29 cellular contexts compared by ENCODE assay signal in genomic region chr1:47187226-47187925, GRCh38. TPM values are rescaled to one million over a fixed set of nuclear protein-coding genes. Genes with fewer than 3 reads are reported as not detected.
DNase-seq lines count a peak whose midpoint lies in the region; ATAC-seq and TF ChIP-seq lines count a peak whose summit lies in the region.
"Had no signal": no experiment of that assay in that cellular context is flagged by ENCODE, and none has a peak within 500 bp of the region (broad histone marks: within the 10 kb centered on the region; RNA-seq: fewer than 3 reads in every experiment).

No MANE protein-coding gene starts in this region.

- TF ChIP-seq CTCF in right atrium auricular region (IDR thresholded peaks at IDR 0.05) (no peak), left ventricle myocardium inferior (IDR thresholded peaks at IDR 0.05; ENCODE audit: borderline replicate concordance) (no peak), colonic mucosa (IDR thresholded peaks at IDR 0.05) (no peak)

- no peaks in the 10 kb centered on the region for H3K36me3 ChIP-seq in right atrium auricular region
- H3K36me3 ChIP-seq in left ventricle myocardium inferior, result no peaks in the 10 kb centered on the region
- no peaks in the 10 kb centered on the region for H3K36me3 ChIP-seq in colonic mucosa
- H3K36me3 ChIP-seq: esophagus squamous epithelium, tibial artery had no signal

- peak; percentile 48 for DNase-seq in right atrium auricular region (ENCODE audit: low spot score)
- no peak for DNase-seq in left ventricle myocardium inferior
- DNase-seq in mesenteric fat pad (ENCODE audit: low spot score), result peak; percentile 86
- DNase-seq in ureter (ENCODE audit: low spot score), result peak; percentile 29
- DNase-seq in HEK293T (ENCODE audit: extremely low spot score), result no peak
- no peak for DNase-seq in NCI-H2171 treated with DMSO at 0.1 percent for 48 hours (lab: John Stamatoyannopoulos, UW)
- DNase-seq in colonic mucosa, result no peak
- DNase-seq: ACHN; activated CD4-positive, alpha-beta T cell treated with anti-CD3 and anti-CD28 coated beads for 1 hour; activated naive CD4-positive, alpha-beta T cell treated with Interleukin-2 at 50 U/mL for 16 hours; CD8-positive, alpha-beta memory T cell; esophagus squamous epithelium; foreskin melanocyte; left cardiac atrium; mesendoderm; NCI-H1048; NCI-H2107; NCI-H748 treated with DMSO at 0.1 percent for 48 hours; stimulated activated CD4-positive, alpha-beta T cell treated with anti-CD3 and anti-CD28 coated beads, Interleukin-12 subunit alpha, Interleukin-12 subunit beta, amount 100 ng/mL, for 4 hours; stimulated activated CD4-positive, alpha-beta T cell treated with anti-CD3 and anti-CD28 coated beads, Interleukin-2, amount 100 ng/mL, for 48 hours had no signal

- peaks cover 0 to 18% of the 10 kb centered on the region in 2 donors for H3K4me1 ChIP-seq in right atrium auricular region
- H3K4me1 ChIP-seq in left ventricle myocardium inferior, result peaks cover 13% of the 10 kb centered on the region
- peaks cover 17% of the 10 kb centered on the region for H3K4me1 ChIP-seq in colonic mucosa

- intact Hi-C loops in left ventricle myocardium inferior (cut with micrococcal nuclease) (no loop called here), colonic mucosa (cut with DNase I) (loop anchor here (10.0 kb wide), 1 partner anchor 237 kb away; no protein-coding TSS in a partner anchor)

- CTCF ChIA-PET in HEK293T (lab: Yijun Ruan, JAX), result interaction anchor here (1.1 to 1.6 kb wide), 2 partner anchors 8 to 12 kb away, joined by 3 to 9 read pairs; no protein-coding TSS in a partner anchor

- H3K4me3 ChIP-seq in right atrium auricular region (no peak overlapping the region), left ventricle myocardium inferior (no peak overlapping the region), colonic mucosa (no peak overlapping the region)
- H3K4me3 ChIP-seq: tibial artery had no signal

- no peak overlapping the region for H3K27ac ChIP-seq in right atrium auricular region
- H3K27ac ChIP-seq in left ventricle myocardium inferior (replicated peaks), result no peak overlapping the region
- H3K27ac ChIP-seq in colonic mucosa, result no peak overlapping the region
- H3K27ac ChIP-seq: tibial artery had no signal

- ATAC-seq in esophagus mucosa, result peak; percentile 5
- ATAC-seq: HCT116, left cardiac atrium, sciatic nerve had no signal

- no peaks in the 10 kb centered on the region for H3K9me3 ChIP-seq in right atrium auricular region
- H3K9me3 ChIP-seq in left ventricle myocardium inferior (replicated peaks), result no peaks in the 10 kb centered on the region
- H3K9me3 ChIP-seq in colonic mucosa, result no peaks in the 10 kb centered on the region
- H3K9me3 ChIP-seq: esophagus squamous epithelium, tibial artery had no signal

- H3K9ac ChIP-seq in colonic mucosa (ENCODE audit: low read depth in 2 of 2, low read length in 2 of 2), result peak overlapping the region in 1 of 2 donors; percentile 47

- H3K27me3 ChIP-seq in right atrium auricular region, result no peaks in the 10 kb centered on the region
- H3K27me3 ChIP-seq in left ventricle myocardium inferior (ENCODE audit: low read depth), result peaks cover 17% of the 10 kb centered on the region
- no peaks in the 10 kb centered on the region for H3K27me3 ChIP-seq in colonic mucosa

- POLR2A ChIA-PET in HEK293T (lab: Yijun Ruan, JAX), result interaction anchor here (2.0 kb wide), 1 partner anchor 9 kb away, joined by 13 read pairs; no protein-coding TSS in a partner anchor

TF ChIP-seq in HEK293T, 16 proteins besides CTCF, POLR2A, EP300 and RAD21:
- TF ChIP-seq TARDBP (IDR thresholded peaks at IDR 0.05) (no peak), CTBP1 (IDR thresholded peaks at IDR 0.05; ENCODE audit: borderline replicate concordance) (no peak), LEF1 (IDR thresholded peaks at IDR 0.05; ENCODE audit: borderline replicate concordance) (no peak), PKNOX1 (IDR thresholded peaks at IDR 0.05) (no peak), ELF4 (IDR thresholded peaks at IDR 0.05) (no peak), NFRKB (IDR thresholded peaks at IDR 0.05) (no peak), ZNF384 (IDR thresholded peaks at IDR 0.05) (no peak), SUZ12 (IDR thresholded peaks at IDR 0.05) (no peak), SP1 (IDR thresholded peaks at IDR 0.05) (no peak), FOXM1 (IDR thresholded peaks at IDR 0.05; ENCODE audit: borderline replicate concordance) (no peak), ARNT (IDR thresholded peaks at IDR 0.05) (no peak), HDGF (IDR thresholded peaks at IDR 0.05; ENCODE audit: borderline replicate concordance) (no peak), L3MBTL2 (conservative IDR thresholded peaks at IDR 0.05) (no peak), FOXA1 (IDR thresholded peaks at IDR 0.05) (no peak), FOXK2 (IDR thresholded peaks at IDR 0.05) (no peak), BHLHE40 (IDR thresholded peaks at IDR 0.05; ENCODE audit: borderline replicate concordance) (no peak)

RNA-seq across cellular contexts. Expression of gene PDZK1IP1, which starts 2.5 kb away (rescaled TPM):
- total RNA-seq in right atrium auricular region, result 10 to 100 TPM in 1 of 2 donors, 1 to 10 TPM in 1; 3.1 to 10.6 TPM
- not detected for total RNA-seq in left ventricle myocardium inferior
- 273 TPM for total RNA-seq in esophagus mucosa
- total RNA-seq in mesenteric fat pad, result 2.8 TPM
- total RNA-seq in ureter, result 1.9 TPM
- 10 to 100 TPM; 40.6 to 85.2 TPM for total RNA-seq in colonic mucosa
- total RNA-seq: B cell; cardiac septum; CD8-positive, alpha-beta memory T cell; G401; myocyte; progenitor cell of endocrine pancreas had no signal

RNA-seq across cellular contexts. Expression of gene TAL1, which starts 44.6 kb away (rescaled TPM):
- total RNA-seq in right atrium auricular region (1 to 10 TPM; 3.1 to 4.1 TPM), left ventricle myocardium inferior (4.3 TPM), esophagus mucosa (0.64 TPM), mesenteric fat pad (11.0 TPM), ureter (3.2 TPM), colonic mucosa (1 to 10 TPM in 1 of 2 donors, under 1 TPM in 1; 0.90 to 1.2 TPM)
- total RNA-seq: B cell; CD8-positive, alpha-beta memory T cell; G401; myocyte; progenitor cell of endocrine pancreas had no signal

RNA-seq across cellular contexts. Expression of gene CYP4A22, which starts 50.1 kb away (rescaled TPM):
- total RNA-seq in right atrium auricular region, result not detected
- total RNA-seq in left ventricle myocardium inferior, result not detected
- total RNA-seq in esophagus mucosa, result not detected
- total RNA-seq in mesenteric fat pad, result 0.42 TPM
- 0.23 TPM for total RNA-seq in ureter
- total RNA-seq in colonic mucosa, result not detected
- total RNA-seq: B cell; cardiac septum; CD8-positive, alpha-beta memory T cell; G401; left cardiac atrium; myocyte; progenitor cell of endocrine pancreas had no signal

Comparison
In these comparisons a context has a peak if more than half of its experiments do, and no peak if none do; other contexts are left out.
1. DNase-seq: peak in right atrium auricular region (single experiment), mesenteric fat pad (single experiment) and ureter (single experiment); none in left ventricle myocardium inferior (single experiment), HEK293T (single experiment), NCI-H2171 treated with DMSO at 0.1 percent for 48 hours (single experiment) and colonic mucosa (single experiment).